In genomic region chr12:30795410-30795659, GRCh38 we compare ENCODE assay signal across 1 cellular context.
TF ChIP-seq lines count a peak whose summit lies in the region.

No MANE protein-coding gene starts in this region.

TF ChIP-seq in HEK293, 187 proteins besides CTCF, POLR2A, EP300 and RAD21 (continued from another document):
- TF ChIP-seq ZXDB (tag by site-specific recombination; IDR thresholded peaks at IDR 0.05), result peak; percentile 95
- no peak for TF ChIP-seq ZNF843 (tag by site-specific recombination; IDR thresholded peaks at IDR 0.05)
